8 cellular contexts compared by ENCODE assay signal in the genomic region with DNA sequence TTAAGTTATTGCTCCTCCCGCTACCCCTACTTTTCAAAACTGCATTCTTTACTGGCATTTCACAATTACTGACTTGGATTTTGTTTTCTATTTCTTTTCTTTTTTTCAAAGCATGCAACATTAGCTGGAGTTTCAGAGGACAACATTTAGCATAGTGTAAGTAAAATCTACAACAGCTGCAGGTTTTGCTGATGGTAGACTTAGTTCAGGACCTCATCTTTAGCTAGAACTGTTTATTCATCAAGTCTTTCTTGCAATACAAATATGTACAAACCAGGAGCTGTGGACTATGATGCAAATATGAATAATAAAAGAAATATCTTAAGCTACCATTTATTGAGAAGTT. TPM values are rescaled to one million over a fixed set of nuclear protein-coding genes. Genes with fewer than 3 reads are reported as not detected.
DNase-seq lines count a peak whose midpoint lies in the region; ATAC-seq and TF ChIP-seq lines count a peak whose summit lies in the region.

No MANE protein-coding gene starts in this region.

- H3K27me3 Mint-ChIP-seq in activated CD8-positive, alpha-beta memory T cell treated with anti-CD3 and anti-CD28 coated beads, Interleukin-2, amount 10 ng/mL, durations not matched to agents 7 days and 5 days = peaks cover 18% of the 10 kb centered on the region

- no peaks in the 10 kb centered on the region for H3K9me3 ChIP-seq in iPS-18a (ENCODE audit: control insufficient read depth, low read depth, low read length)
- H3K9me3 ChIP-seq in thoracic aorta = no peaks in the 10 kb centered on the region

- TF ChIP-seq CTCF in VCaP (conservative IDR thresholded peaks at IDR 0.05) = peak; percentile 18
- no peak for TF ChIP-seq CTCF in thoracic aorta (IDR thresholded peaks at IDR 0.05)

- H3K27ac ChIP-seq in VCaP (no peak overlapping the region; the same call in 1 of the 2 replicates), iPS-18a (ENCODE audit: low read length) (no peak overlapping the region), thoracic aorta (peak overlapping the region; percentile 70 to 91)

- H3K36me3 ChIP-seq in iPS-18a (ENCODE audit: control insufficient read depth, low read depth, low read length) (no peaks in the 10 kb centered on the region), thoracic aorta (no peaks in the 10 kb centered on the region)

- H3K4me1 ChIP-seq in iPS-18a (ENCODE audit: control insufficient read depth, low read depth, low read length) (peaks cover 3% of the 10 kb centered on the region), thoracic aorta (ENCODE audit: control insufficient read depth in 1 of 2, low read depth in 2 of 2) (peaks cover 6 to 12% of the 10 kb centered on the region in 2 donors)

- DNase-seq in activated CD8-positive, alpha-beta memory T cell treated with anti-CD3 and anti-CD28 coated beads, Interleukin-2, amount 10 ng/mL, durations not matched to agents 7 days and 5 days = no peak
- no peak for DNase-seq in activated CD8-positive, alpha-beta memory T cell treated with anti-CD3 and anti-CD28 coated beads for 24 hours
- DNase-seq in thoracic aorta (ENCODE audit: low spot score) = no peak
- DNase-seq in amygdala (lab: John Stamatoyannopoulos, UW) = no peak
- DNase-seq in germinal center (ENCODE audit: low spot score) = no peak
- no peak for DNase-seq in NCI-H2107 (lab: John Stamatoyannopoulos, UW)

- H3K9ac ChIP-seq in iPS-18a (ENCODE audit: low read length) = peak overlapping the region; percentile 81

- ATAC-seq in activated CD8-positive, alpha-beta memory T cell treated with anti-CD3 and anti-CD28 coated beads, Interleukin-2, amount 10 ng/mL, durations not matched to agents 7 days and 5 days = no peak
- no peak for ATAC-seq in thoracic aorta (ENCODE audit: insufficient number of reproducible peaks, low FRiP score, low read depth)

- H3K4me3 Mint-ChIP-seq in activated CD8-positive, alpha-beta memory T cell treated with anti-CD3 and anti-CD28 coated beads, Interleukin-2, amount 10 ng/mL, durations not matched to agents 7 days and 5 days = peak overlapping the region; percentile 90

- CTCF ChIA-PET in activated CD8-positive, alpha-beta memory T cell treated with anti-CD3 and anti-CD28 coated beads, Interleukin-2, amount 10 ng/mL, durations not matched to agents 7 days and 5 days (lab: Charles Lee) = interaction anchor here (0.7 to 2.6 kb wide), 8 partner anchors 8 to 369 kb away, joined by 3 to 12 read pairs (median 6); a partner anchor contains a TSS

- H3K4me3 ChIP-seq in iPS-18a (ENCODE audit: low read length) (peak overlapping the region; percentile 98), thoracic aorta (peak overlapping the region; percentile 88)

- H3K4me1 Mint-ChIP-seq in activated CD8-positive, alpha-beta memory T cell treated with anti-CD3 and anti-CD28 coated beads, Interleukin-2, amount 10 ng/mL, durations not matched to agents 7 days and 5 days = peaks cover 17% of the 10 kb centered on the region

- H3K27ac Mint-ChIP-seq in activated CD8-positive, alpha-beta memory T cell treated with anti-CD3 and anti-CD28 coated beads, Interleukin-2, amount 10 ng/mL, durations not matched to agents 7 days and 5 days = peak overlapping the region; percentile 88

- H3K36me3 Mint-ChIP-seq in activated CD8-positive, alpha-beta memory T cell treated with anti-CD3 and anti-CD28 coated beads, Interleukin-2, amount 10 ng/mL, durations not matched to agents 7 days and 5 days = peaks cover 4% of the 10 kb centered on the region

- no peaks in the 10 kb centered on the region for H3K9me3 Mint-ChIP-seq in activated CD8-positive, alpha-beta memory T cell treated with anti-CD3 and anti-CD28 coated beads, Interleukin-2, amount 10 ng/mL, durations not matched to agents 7 days and 5 days (ENCODE audit: low read depth)

- H3K27me3 ChIP-seq in iPS-18a (ENCODE audit: control insufficient read depth, insufficient read depth, low read length) = peaks cover 10% of the 10 kb centered on the region
- no peaks in the 10 kb centered on the region for H3K27me3 ChIP-seq in thoracic aorta (replicated peaks; ENCODE audit: insufficient read depth)

RNA-seq across cellular contexts. Expression of a gene that starts 0.7 kb away (rescaled TPM):
- 1 to 10 TPM; 7.2 to 9.5 TPM for total RNA-seq in activated CD8-positive, alpha-beta memory T cell treated with anti-CD3 and anti-CD28 coated beads, Interleukin-2, amount 10 ng/mL, durations not matched to agents 7 days and 5 days
- total RNA-seq in thoracic aorta = 1 to 10 TPM; 6.3 to 9.7 TPM

Comparison
In these comparisons a context has a peak if more than half of its experiments do, and no peak if none do; other contexts are left out.
1. H3K27ac ChIP-seq: peak in thoracic aorta (2 of 2); none in VCaP (single experiment) and iPS-18a (single experiment).